21 cellular contexts compared by ENCODE assay signal in genomic region chr2:112603731-112604130, GRCh38. TPM values are rescaled to one million over a fixed set of nuclear protein-coding genes. Genes with fewer than 3 reads are reported as not detected.
DNase-seq lines count a peak whose midpoint lies in the region; ATAC-seq lines count a peak whose summit lies in the region.
"Had no signal": no experiment of that assay in that cellular context is flagged by ENCODE, and none has a peak within 500 bp of the region (broad histone marks: within the 10 kb centered on the region; RNA-seq: fewer than 3 reads in every experiment).

No MANE protein-coding gene starts in this region.

- H3K27me3 Mint-ChIP-seq in activated naive CD8-positive, alpha-beta T cell treated with anti-CD3 and anti-CD28 coated beads, Interleukin-2, amount 10 ng/mL, durations not matched to agents 7 days and 5 days = no peaks in the 10 kb centered on the region
- H3K27me3 Mint-ChIP-seq in activated naive CD8-positive, alpha-beta T cell treated with anti-CD3 and anti-CD28 coated beads for 36 hours = no peaks in the 10 kb centered on the region
- H3K27me3 Mint-ChIP-seq: CD4-positive, alpha-beta memory T cell had no signal

- no peak overlapping the region for H3K4me3 Mint-ChIP-seq in activated naive CD8-positive, alpha-beta T cell treated with anti-CD3 and anti-CD28 coated beads, Interleukin-2, amount 10 ng/mL, durations not matched to agents 7 days and 5 days
- H3K4me3 Mint-ChIP-seq in activated naive CD8-positive, alpha-beta T cell treated with anti-CD3 and anti-CD28 coated beads for 36 hours = no peak overlapping the region
- H3K4me3 Mint-ChIP-seq: CD14-positive monocyte; CD4-positive, alpha-beta memory T cell; GM23338; H9 had no signal

- H3K9me3 Mint-ChIP-seq in activated naive CD8-positive, alpha-beta T cell treated with anti-CD3 and anti-CD28 coated beads, Interleukin-2, amount 10 ng/mL, durations not matched to agents 7 days and 5 days = no peaks in the 10 kb centered on the region
- no peaks in the 10 kb centered on the region for H3K9me3 Mint-ChIP-seq in activated naive CD8-positive, alpha-beta T cell treated with anti-CD3 and anti-CD28 coated beads for 36 hours
- H3K9me3 Mint-ChIP-seq: CD4-positive, alpha-beta memory T cell had no signal

- peaks cover 10% of the 10 kb centered on the region for H3K4me1 Mint-ChIP-seq in activated naive CD8-positive, alpha-beta T cell treated with anti-CD3 and anti-CD28 coated beads, Interleukin-2, amount 10 ng/mL, durations not matched to agents 7 days and 5 days
- H3K4me1 Mint-ChIP-seq in activated naive CD8-positive, alpha-beta T cell treated with anti-CD3 and anti-CD28 coated beads for 36 hours = peaks cover 5% of the 10 kb centered on the region

- no peaks in the 10 kb centered on the region for H3K36me3 Mint-ChIP-seq in activated naive CD8-positive, alpha-beta T cell treated with anti-CD3 and anti-CD28 coated beads, Interleukin-2, amount 10 ng/mL, durations not matched to agents 7 days and 5 days
- no peaks in the 10 kb centered on the region for H3K36me3 Mint-ChIP-seq in activated naive CD8-positive, alpha-beta T cell treated with anti-CD3 and anti-CD28 coated beads for 36 hours
- H3K36me3 Mint-ChIP-seq: CD14-positive monocyte; CD4-positive, alpha-beta memory T cell had no signal

- H3K27ac Mint-ChIP-seq in activated naive CD8-positive, alpha-beta T cell treated with anti-CD3 and anti-CD28 coated beads, Interleukin-2, amount 10 ng/mL, durations not matched to agents 7 days and 5 days = no peak overlapping the region
- H3K27ac Mint-ChIP-seq in activated naive CD8-positive, alpha-beta T cell treated with anti-CD3 and anti-CD28 coated beads for 36 hours = no peak overlapping the region
- H3K27ac Mint-ChIP-seq: CD14-positive monocyte, GM23338, H9 had no signal

- POLR2A ChIA-PET in activated naive CD8-positive, alpha-beta T cell treated with anti-CD3 and anti-CD28 coated beads, Interleukin-2, amount 10 ng/mL, durations not matched to agents 7 days and 5 days (lab: Charles Lee) = no interaction called here

- ATAC-seq in activated naive CD8-positive, alpha-beta T cell treated with anti-CD3 and anti-CD28 coated beads, Interleukin-2, amount 10 ng/mL, durations not matched to agents 7 days and 5 days (ENCODE audit: low read depth) = no peak
- no peak for ATAC-seq in sciatic nerve
- ATAC-seq: A549, GM23338, HCT116 had no signal

- intact Hi-C loops in sciatic nerve (cut with DNase I) = loop anchor here (5.0 kb wide), 1 partner anchor 124 kb away; no protein-coding TSS in a partner anchor

- peak; percentile 11 for DNase-seq in activated CD8-positive, alpha-beta memory T cell treated with anti-CD3 and anti-CD28 coated beads for 24 hours
- no peak for DNase-seq in activated CD8-positive, alpha-beta memory T cell treated with anti-CD3 and anti-CD28 coated beads, Interleukin-2, amount 50 U/mL, for 4 hours
- DNase-seq in activated naive CD8-positive, alpha-beta T cell treated with anti-CD3 and anti-CD28 coated beads, Interleukin-2, amount 10 ng/mL, durations not matched to agents 7 days and 5 days = peak; percentile 5
- DNase-seq in activated naive CD8-positive, alpha-beta T cell treated with anti-CD3 and anti-CD28 coated beads for 36 hours = no peak
- DNase-seq in sciatic nerve (ENCODE audit: low spot score) (peak; percentile 2), CD1c-positive myeloid dendritic cell (ENCODE audit: extremely low spot score) (no peak)
- DNase-seq: 8988T; ACHN; AML-193; BE2C; Calu3; CD4-positive, alpha-beta memory T cell; COR-L47; DMS53; DMS79 treated with DMSO at 0.1 percent for 48 hours; GF-D8; H9 had no signal

RNA-seq across cellular contexts. Expression of gene CHCHD5, which starts 19.3 kb away (rescaled TPM):
- total RNA-seq in activated naive CD8-positive, alpha-beta T cell treated with anti-CD3 and anti-CD28 coated beads, Interleukin-2, amount 10 ng/mL, durations not matched to agents 7 days and 5 days = 10 to 100 TPM; 32.1 to 35.2 TPM
- 10 to 100 TPM; 34.9 to 40.5 TPM for total RNA-seq in activated naive CD8-positive, alpha-beta T cell treated with anti-CD3 and anti-CD28 coated beads for 36 hours
- 21.2 TPM for total RNA-seq in sciatic nerve

RNA-seq across cellular contexts. Expression of gene SLC20A1, which starts 42.0 kb away (rescaled TPM):
- total RNA-seq in activated naive CD8-positive, alpha-beta T cell treated with anti-CD3 and anti-CD28 coated beads, Interleukin-2, amount 10 ng/mL, durations not matched to agents 7 days and 5 days = 100 to 1,000 TPM; 105 to 113 TPM
- 10 to 100 TPM; 81.8 to 84.6 TPM for total RNA-seq in activated naive CD8-positive, alpha-beta T cell treated with anti-CD3 and anti-CD28 coated beads for 36 hours
- total RNA-seq in sciatic nerve = 51.1 TPM

Comparison
In these comparisons a context has a peak if more than half of its experiments do, and no peak if none do; other contexts are left out.
1. DNase-seq: peak in activated CD8-positive, alpha-beta memory T cell treated with anti-CD3 and anti-CD28 coated beads for 24 hours (single experiment), activated naive CD8-positive, alpha-beta T cell treated with anti-CD3 and anti-CD28 coated beads, Interleukin-2, amount 10 ng/mL, durations not matched to agents 7 days and 5 days (single experiment) and sciatic nerve (single experiment); none in activated CD8-positive, alpha-beta memory T cell treated with anti-CD3 and anti-CD28 coated beads, Interleukin-2, amount 50 U/mL, for 4 hours (single experiment), activated naive CD8-positive, alpha-beta T cell treated with anti-CD3 and anti-CD28 coated beads for 36 hours (single experiment) and CD1c-positive myeloid dendritic cell (single experiment).